ENCODE assay signal across 8 cellular contexts in the genomic region with DNA sequence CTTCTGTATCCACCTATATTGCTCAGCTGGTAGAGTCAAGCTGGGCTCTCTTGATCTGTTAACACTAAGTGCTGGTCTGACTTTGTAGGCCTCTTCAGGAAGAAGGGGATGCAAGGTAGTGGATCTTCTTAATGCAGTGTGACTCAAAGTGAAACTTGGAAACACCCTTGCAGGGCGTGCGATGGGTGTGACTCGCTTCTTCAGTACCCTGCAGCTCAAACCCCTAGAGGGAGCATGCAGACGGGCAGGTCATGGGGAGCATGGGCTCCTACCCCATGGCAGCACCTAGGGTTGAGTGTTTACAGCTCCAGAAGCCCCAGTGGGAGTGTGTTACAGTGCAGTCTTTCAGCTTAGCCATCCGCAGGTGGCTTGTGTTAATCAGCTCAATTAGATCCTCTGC. TPM values are rescaled to one million over a fixed set of nuclear protein-coding genes. Genes with fewer than 3 reads are reported as not detected.
DNase-seq lines count a peak whose midpoint lies in the region; ATAC-seq and TF ChIP-seq lines count a peak whose summit lies in the region.

No MANE protein-coding gene starts in this region.

- no peak overlapping the region for H3K27ac Mint-ChIP-seq in osteocyte (ENCODE audit: unreplicated experiment)

- no peaks in the 10 kb centered on the region for H3K27me3 Mint-ChIP-seq in osteocyte (ENCODE audit: unreplicated experiment)

- intact Hi-C loops in Right ventricle myocardium inferior (cut with DNase I) = no loop called here

- no peaks in the 10 kb centered on the region for H3K4me1 Mint-ChIP-seq in osteocyte (ENCODE audit: unreplicated experiment)

- TF ChIP-seq CTCF in osteocyte (IDR thresholded peaks at IDR 0.05) = no peak

- H3K9me3 Mint-ChIP-seq in osteocyte (ENCODE audit: unreplicated experiment) = no peaks in the 10 kb centered on the region

- peak; percentile 97 for ATAC-seq in HG03521 (IDR thresholded peaks at IDR 0.05; ENCODE audit: unreplicated experiment)
- no peak for ATAC-seq in Right ventricle myocardium inferior

- no peak overlapping the region for H3K4me3 Mint-ChIP-seq in osteocyte (ENCODE audit: unreplicated experiment)

- no peaks in the 10 kb centered on the region for H3K36me3 Mint-ChIP-seq in osteocyte (ENCODE audit: unreplicated experiment)

- peak; percentile 79 for DNase-seq in NK-92 treated with Interleukin-12 subunit alpha and Interleukin-12 subunit beta, amount 100 ng/mL, for 24 hours (lab: John Stamatoyannopoulos, UW)
- no peak for DNase-seq in NK-92 (lab: John Stamatoyannopoulos, UW; ENCODE audit: unreplicated experiment)
- peak; percentile 54 for DNase-seq in activated T-cell treated with anti-CD3 and anti-CD28 coated beads for 1 hour (ENCODE audit: low read depth)
- DNase-seq in stimulated activated CD4-positive, alpha-beta T cell treated with anti-CD3 and anti-CD28 coated beads, Interleukin-12 subunit alpha, Interleukin-12 subunit beta, amount 100 ng/mL, for 48 hours (ENCODE audit: low read depth in 2 of 3, low spot score in 1 of 3) = peak; percentile 34 to 51 (median 41)
- DNase-seq in Right ventricle myocardium inferior (ENCODE audit: missing footprints) = no peak
- no peak for DNase-seq in osteocyte (ENCODE audit: extremely low spot score, unreplicated experiment)
- DNase-seq in NCI-H2196 (lab: John Stamatoyannopoulos, UW; ENCODE audit: unreplicated experiment) = no peak

RNA-seq across cellular contexts. Expression of a gene that starts 0.8 kb away (rescaled TPM):
- 0.95 TPM for total RNA-seq in Right ventricle myocardium inferior
- 0.42 and 0.64 TPM in 2 replicates for total RNA-seq in osteocyte

Comparison
In these comparisons a context has a peak if more than half of its experiments do, and no peak if none do; other contexts are left out.
1. DNase-seq: peak in NK-92 treated with Interleukin-12 subunit alpha and Interleukin-12 subunit beta, amount 100 ng/mL, for 24 hours (single experiment), activated T-cell treated with anti-CD3 and anti-CD28 coated beads for 1 hour (single experiment) and stimulated activated CD4-positive, alpha-beta T cell treated with anti-CD3 and anti-CD28 coated beads, Interleukin-12 subunit alpha, Interleukin-12 subunit beta, amount 100 ng/mL, for 48 hours (3 of 3); none in NK-92 (single experiment), Right ventricle myocardium inferior (single experiment), osteocyte (single experiment) and NCI-H2196 (single experiment).